In the genomic region with DNA sequence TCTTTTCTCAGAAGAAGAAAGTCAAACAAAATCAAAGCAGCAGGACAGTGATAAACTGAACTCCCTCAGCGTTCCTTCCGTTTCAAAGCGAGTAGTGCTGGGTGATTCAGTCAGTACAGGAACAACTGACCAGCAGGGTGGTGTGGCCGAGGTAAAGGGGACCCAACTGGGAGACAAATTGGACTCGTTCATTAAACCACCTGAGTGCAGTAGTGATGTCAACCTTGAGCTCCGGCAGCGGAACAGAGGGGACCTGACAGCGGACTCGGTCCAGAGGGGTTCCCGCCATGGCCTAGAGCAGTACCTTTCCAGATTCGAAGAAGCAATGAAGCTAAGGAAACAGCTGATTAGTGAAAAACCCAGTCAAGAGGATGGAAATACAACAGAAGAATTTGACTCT, we compare ENCODE assay signal across 1 cellular context.
TF ChIP-seq lines count a peak whose summit lies in the region.

No MANE protein-coding gene starts in this region.

TF ChIP-seq in neural cell, 6 proteins besides CTCF, POLR2A, EP300 and RAD21:
- TF ChIP-seq, protein P1, sequence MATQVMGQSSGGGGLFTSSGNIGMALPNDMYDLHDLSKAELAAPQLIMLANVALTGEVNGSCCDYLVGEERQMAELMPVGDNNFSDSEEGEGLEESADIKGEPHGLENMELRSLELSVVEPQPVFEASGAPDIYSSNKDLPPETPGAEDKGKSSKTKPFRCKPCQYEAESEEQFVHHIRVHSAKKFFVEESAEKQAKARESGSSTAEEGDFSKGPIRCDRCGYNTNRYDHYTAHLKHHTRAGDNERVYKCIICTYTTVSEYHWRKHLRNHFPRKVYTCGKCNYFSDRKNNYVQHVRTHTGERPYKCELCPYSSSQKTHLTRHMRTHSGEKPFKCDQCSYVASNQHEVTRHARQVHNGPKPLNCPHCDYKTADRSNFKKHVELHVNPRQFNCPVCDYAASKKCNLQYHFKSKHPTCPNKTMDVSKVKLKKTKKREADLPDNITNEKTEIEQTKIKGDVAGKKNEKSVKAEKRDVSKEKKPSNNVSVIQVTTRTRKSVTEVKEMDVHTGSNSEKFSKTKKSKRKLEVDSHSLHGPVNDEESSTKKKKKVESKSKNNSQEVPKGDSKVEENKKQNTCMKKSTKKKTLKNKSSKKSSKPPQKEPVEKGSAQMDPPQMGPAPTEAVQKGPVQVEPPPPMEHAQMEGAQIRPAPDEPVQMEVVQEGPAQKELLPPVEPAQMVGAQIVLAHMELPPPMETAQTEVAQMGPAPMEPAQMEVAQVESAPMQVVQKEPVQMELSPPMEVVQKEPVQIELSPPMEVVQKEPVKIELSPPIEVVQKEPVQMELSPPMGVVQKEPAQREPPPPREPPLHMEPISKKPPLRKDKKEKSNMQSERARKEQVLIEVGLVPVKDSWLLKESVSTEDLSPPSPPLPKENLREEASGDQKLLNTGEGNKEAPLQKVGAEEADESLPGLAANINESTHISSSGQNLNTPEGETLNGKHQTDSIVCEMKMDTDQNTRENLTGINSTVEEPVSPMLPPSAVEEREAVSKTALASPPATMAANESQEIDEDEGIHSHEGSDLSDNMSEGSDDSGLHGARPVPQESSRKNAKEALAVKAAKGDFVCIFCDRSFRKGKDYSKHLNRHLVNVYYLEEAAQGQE (IDR thresholded peaks at IDR 0.05; ENCODE audit: borderline replicate concordance): no peak
- TF ChIP-seq EZH2 (IDR thresholded peaks at IDR 0.05; ENCODE audit: borderline replicate concordance, insufficient read depth, low read length, poor library complexity, severe bottlenecking) (no peak), MXI1 (conservative IDR thresholded peaks at IDR 0.05; ENCODE audit: poor library complexity, severe bottlenecking) (no peak), TAF1 (IDR thresholded peaks at IDR 0.05; ENCODE audit: low read depth) (no peak), SMC3 (conservative IDR thresholded peaks at IDR 0.05; ENCODE audit: poor library complexity) (no peak), POLR2AphosphoS5 (IDR thresholded peaks at IDR 0.05) (no peak)
